1 cellular context compared by ENCODE assay signal in the genomic region with DNA sequence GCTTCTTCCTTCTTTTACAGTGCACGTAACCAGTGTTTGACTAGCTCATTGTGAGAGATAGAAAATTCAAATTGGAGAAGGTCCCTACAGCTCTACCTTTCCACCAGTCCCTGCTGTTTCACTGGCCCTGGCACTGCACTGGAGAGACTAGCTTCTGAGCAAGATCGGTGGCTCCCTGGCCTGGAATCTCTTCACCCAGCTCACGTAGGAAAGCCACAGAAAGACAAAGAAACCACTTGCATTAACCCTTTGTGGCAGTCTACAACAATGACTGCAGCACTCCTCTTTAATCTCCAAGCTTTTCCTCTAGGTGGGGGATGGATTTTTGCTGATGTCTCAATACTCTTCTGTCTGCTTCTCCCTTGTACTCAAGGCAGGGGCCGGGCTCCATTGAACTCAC.
TF ChIP-seq lines count a peak whose summit lies in the region.

No MANE protein-coding gene starts in this region.

TF ChIP-seq in GM23338, 12 proteins besides CTCF, POLR2A, EP300 and RAD21:
- TF ChIP-seq, protein P1, sequence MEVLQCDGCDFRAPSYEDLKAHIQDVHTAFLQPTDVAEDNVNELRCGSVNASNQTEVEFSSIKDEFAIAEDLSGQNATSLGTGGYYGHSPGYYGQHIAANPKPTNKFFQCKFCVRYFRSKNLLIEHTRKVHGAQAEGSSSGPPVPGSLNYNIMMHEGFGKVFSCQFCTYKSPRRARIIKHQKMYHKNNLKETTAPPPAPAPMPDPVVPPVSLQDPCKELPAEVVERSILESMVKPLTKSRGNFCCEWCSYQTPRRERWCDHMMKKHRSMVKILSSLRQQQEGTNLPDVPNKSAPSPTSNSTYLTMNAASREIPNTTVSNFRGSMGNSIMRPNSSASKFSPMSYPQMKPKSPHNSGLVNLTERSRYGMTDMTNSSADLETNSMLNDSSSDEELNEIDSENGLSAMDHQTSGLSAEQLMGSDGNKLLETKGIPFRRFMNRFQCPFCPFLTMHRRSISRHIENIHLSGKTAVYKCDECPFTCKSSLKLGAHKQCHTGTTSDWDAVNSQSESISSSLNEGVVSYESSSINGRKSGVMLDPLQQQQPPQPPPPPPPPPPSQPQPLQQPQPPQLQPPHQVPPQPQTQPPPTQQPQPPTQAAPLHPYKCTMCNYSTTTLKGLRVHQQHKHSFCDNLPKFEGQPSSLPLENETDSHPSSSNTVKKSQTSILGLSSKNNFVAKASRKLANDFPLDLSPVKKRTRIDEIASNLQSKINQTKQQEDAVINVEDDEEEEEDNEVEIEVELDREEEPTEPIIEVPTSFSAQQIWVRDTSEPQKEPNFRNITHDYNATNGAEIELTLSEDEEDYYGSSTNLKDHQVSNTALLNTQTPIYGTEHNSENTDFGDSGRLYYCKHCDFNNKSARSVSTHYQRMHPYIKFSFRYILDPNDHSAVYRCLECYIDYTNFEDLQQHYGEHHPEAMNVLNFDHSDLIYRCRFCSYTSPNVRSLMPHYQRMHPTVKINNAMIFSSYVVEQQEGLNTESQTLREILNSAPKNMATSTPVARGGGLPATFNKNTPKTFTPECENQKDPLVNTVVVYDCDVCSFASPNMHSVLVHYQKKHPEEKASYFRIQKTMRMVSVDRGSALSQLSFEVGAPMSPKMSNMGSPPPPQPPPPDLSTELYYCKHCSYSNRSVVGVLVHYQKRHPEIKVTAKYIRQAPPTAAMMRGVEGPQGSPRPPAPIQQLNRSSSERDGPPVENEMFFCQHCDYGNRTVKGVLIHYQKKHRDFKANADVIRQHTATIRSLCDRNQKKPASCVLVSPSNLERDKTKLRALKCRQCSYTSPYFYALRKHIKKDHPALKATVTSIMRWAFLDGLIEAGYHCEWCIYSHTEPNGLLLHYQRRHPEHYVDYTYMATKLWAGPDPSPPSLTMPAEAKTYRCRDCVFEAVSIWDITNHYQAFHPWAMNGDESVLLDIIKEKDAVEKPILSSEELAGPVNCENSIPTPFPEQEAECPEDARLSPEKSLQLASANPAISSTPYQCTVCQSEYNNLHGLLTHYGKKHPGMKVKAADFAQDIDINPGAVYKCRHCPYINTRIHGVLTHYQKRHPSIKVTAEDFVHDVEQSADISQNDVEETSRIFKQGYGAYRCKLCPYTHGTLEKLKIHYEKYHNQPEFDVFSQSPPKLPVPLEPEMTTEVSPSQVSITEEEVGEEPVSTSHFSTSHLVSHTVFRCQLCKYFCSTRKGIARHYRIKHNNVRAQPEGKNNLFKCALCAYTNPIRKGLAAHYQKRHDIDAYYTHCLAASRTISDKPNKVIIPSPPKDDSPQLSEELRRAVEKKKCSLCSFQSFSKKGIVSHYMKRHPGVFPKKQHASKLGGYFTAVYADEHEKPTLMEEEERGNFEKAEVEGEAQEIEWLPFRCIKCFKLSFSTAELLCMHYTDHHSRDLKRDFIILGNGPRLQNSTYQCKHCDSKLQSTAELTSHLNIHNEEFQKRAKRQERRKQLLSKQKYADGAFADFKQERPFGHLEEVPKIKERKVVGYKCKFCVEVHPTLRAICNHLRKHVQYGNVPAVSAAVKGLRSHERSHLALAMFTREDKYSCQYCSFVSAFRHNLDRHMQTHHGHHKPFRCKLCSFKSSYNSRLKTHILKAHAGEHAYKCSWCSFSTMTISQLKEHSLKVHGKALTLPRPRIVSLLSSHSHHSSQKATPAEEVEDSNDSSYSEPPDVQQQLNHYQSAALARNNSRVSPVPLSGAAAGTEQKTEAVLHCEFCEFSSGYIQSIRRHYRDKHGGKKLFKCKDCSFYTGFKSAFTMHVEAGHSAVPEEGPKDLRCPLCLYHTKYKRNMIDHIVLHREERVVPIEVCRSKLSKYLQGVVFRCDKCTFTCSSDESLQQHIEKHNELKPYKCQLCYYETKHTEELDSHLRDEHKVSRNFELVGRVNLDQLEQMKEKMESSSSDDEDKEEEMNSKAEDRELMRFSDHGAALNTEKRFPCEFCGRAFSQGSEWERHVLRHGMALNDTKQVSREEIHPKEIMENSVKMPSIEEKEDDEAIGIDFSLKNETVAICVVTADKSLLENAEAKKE (CRISPR knock-in tag; IDR thresholded peaks at IDR 0.05): peak; percentile 89
- TF ChIP-seq POLR2AphosphoS5 (IDR thresholded peaks at IDR 0.05; ENCODE audit: low read depth) (no peak), ZNF114 (CRISPR knock-in tag; IDR thresholded peaks at IDR 0.05) (no peak)
